Comparison of ENCODE assay signal across 17 cellular contexts in genomic region chr14:68461086-68461485, GRCh38.
DNase-seq lines count a peak whose midpoint lies in the region; ATAC-seq and TF ChIP-seq lines count a peak whose summit lies in the region.
"Had no signal": no experiment of that assay in that cellular context is flagged by ENCODE, and none has a peak within 500 bp of the region (broad histone marks: within the 10 kb centered on the region; RNA-seq: fewer than 3 reads in every experiment).

No MANE protein-coding gene starts in this region.

- TF ChIP-seq CTCF in MCF 10A (IDR thresholded peaks at IDR 0.05; ENCODE audit: unreplicated experiment) (no peak), mammary epithelial cell (conservative IDR thresholded peaks at IDR 0.05 in 1 of 2, IDR thresholded peaks at IDR 0.05 in 1 of 2; ENCODE audit: extremely low read depth in 1 of 2, insufficient read depth in 1 of 2, low read depth in 1 of 2, low read length in 2 of 2) (no peak)

- H3K4me3 Mint-ChIP-seq in MCF 10A (ENCODE audit: unreplicated experiment): no peak overlapping the region
- H3K4me3 Mint-ChIP-seq: CD4-positive, alpha-beta memory T cell had no signal

- intact Hi-C loops in MCF 10A (cut with micrococcal nuclease): no loop called here
- intact Hi-C loops in mammary epithelial cell (cut with micrococcal nuclease): loop anchor here (5.0 kb wide), 1 partner anchor 209 kb away; no protein-coding TSS in a partner anchor

- in situ Hi-C loops in mammary epithelial cell (cut with MboI; ENCODE audit: low sequenced_read_pairs in 2 of 2): no loop called here

- no peak overlapping the region for H3K4me2 ChIP-seq in mammary epithelial cell (ENCODE audit: insufficient read depth, low read depth, low read length)
- H3K4me2 ChIP-seq: SK-N-SH had no signal

- peaks cover 2% of the 10 kb centered on the region for H3K9me3 Mint-ChIP-seq in MCF 10A (ENCODE audit: unreplicated experiment)
- H3K9me3 Mint-ChIP-seq: CD4-positive, alpha-beta memory T cell had no signal

- H3K9ac ChIP-seq in mammary epithelial cell (ENCODE audit: insufficient read depth, low read length) (no peak overlapping the region), skeletal muscle tissue (ENCODE audit: low read depth in 1 of 3, low read length in 3 of 3) (no peak overlapping the region)
- H3K9ac ChIP-seq: SK-N-SH had no signal

- no peaks in the 10 kb centered on the region for H4K20me1 ChIP-seq in mammary epithelial cell (ENCODE audit: insufficient read depth, low read length)

- dilution Hi-C loops in mammary epithelial cell (cut with HindIII; ENCODE audit: low sequenced_read_pairs): no loop called here

- DNase-seq in MCF 10A (ENCODE audit: unreplicated experiment) (no peak), mammary epithelial cell (no peak), myocyte (ENCODE audit: low read depth) (peak; percentile 64), AG08396 (ENCODE audit: low spot score) (no peak)
- DNase-seq in stimulated activated CD4-positive, alpha-beta T cell treated with anti-CD3 and anti-CD28 coated beads, Interleukin-1b, Interleukin-23, amount 100 ng/mL, for 48 hours: no peak
- DNase-seq: Calu3; CD4-positive, alpha-beta memory T cell; NCI-H1417 treated with DMSO at 0.1 percent for 48 hours; NCI-H1930; OCI-M1; SK-N-SH had no signal

- H3K27me3 Mint-ChIP-seq in MCF 10A (ENCODE audit: insufficient read depth, unreplicated experiment): no peaks in the 10 kb centered on the region
- H3K27me3 Mint-ChIP-seq: CD4-positive, alpha-beta memory T cell had no signal

- peak overlapping the region; percentile 89 for H3K27ac Mint-ChIP-seq in MCF 10A (ENCODE audit: low read depth, unreplicated experiment)
- H3K27ac Mint-ChIP-seq: CD4-positive, alpha-beta memory T cell had no signal

- POLR2A ChIA-PET in MCF 10A (lab: Yijun Ruan, JAX): interaction anchor here (0.6 to 1.9 kb wide), 3 partner anchors 60 to 379 kb away, joined by 3 to 6 read pairs (median 3); no protein-coding TSS in a partner anchor

- H3K27ac ChIP-seq in mammary epithelial cell (ENCODE audit: insufficient read depth, low read depth, low read length): no peak overlapping the region
- H3K27ac ChIP-seq in skeletal muscle tissue (ENCODE audit: low read depth, low read length): peak overlapping the region; percentile 68
- H3K27ac ChIP-seq: 22Rv1 had no signal

- no peak overlapping the region for H2AFZ ChIP-seq in mammary epithelial cell (ENCODE audit: low read depth, low read length)

- CTCF ChIA-PET in MCF 10A (lab: Yijun Ruan, JAX) (interaction anchor here (0.6 kb wide), 2 partner anchors 8 to 1016 kb away, joined by 3 to 5 read pairs; no protein-coding TSS in a partner anchor), mammary epithelial cell (lab: Charles Lee; ENCODE audit: low non-redundant PET) (no interaction called here)

- H3K4me1 ChIP-seq in mammary epithelial cell (ENCODE audit: insufficient read depth, low read length) (peaks cover 51% of the 10 kb centered on the region), skeletal muscle tissue (ENCODE audit: control insufficient read depth in 3 of 3, insufficient read depth in 3 of 3, low read length in 3 of 3) (peaks cover 24 to 34% (median 25%) of the 10 kb centered on the region in 3 donors)
- H3K4me1 ChIP-seq: HAP-1 had no signal

- WGBS in mammary epithelial cell (ENCODE audit: low coverage, missing lambda C conversion rate): 85% methylated on average over 4 of the region's 4 CpGs

- H3K9me3 ChIP-seq in mammary epithelial cell (replicated peaks; ENCODE audit: insufficient read depth, low read length) (no peaks in the 10 kb centered on the region), skeletal muscle tissue (ENCODE audit: control insufficient read depth in 3 of 3, low read length in 3 of 3) (no peaks in the 10 kb centered on the region)
- H3K9me3 ChIP-seq: HAP-1, SK-N-SH had no signal

- ATAC-seq in HG03280 (IDR thresholded peaks at IDR 0.05; ENCODE audit: unreplicated experiment): no peak
- ATAC-seq in GM19023 (IDR thresholded peaks at IDR 0.05; ENCODE audit: unreplicated experiment): no peak
- ATAC-seq: K562 had no signal

- H3K27me3 ChIP-seq in mammary epithelial cell (ENCODE audit: insufficient read depth, low read length): no peaks in the 10 kb centered on the region
- no peaks in the 10 kb centered on the region for H3K27me3 ChIP-seq in skeletal muscle tissue (ENCODE audit: control insufficient read depth in 3 of 3, insufficient read depth in 3 of 3, low read length in 3 of 3)

- no peaks in the 10 kb centered on the region for H3K36me3 ChIP-seq in mammary epithelial cell (ENCODE audit: insufficient read depth, low read length)
- H3K36me3 ChIP-seq in skeletal muscle tissue (ENCODE audit: control insufficient read depth in 3 of 3, insufficient read depth in 3 of 3, low read length in 3 of 3): no peaks in the 10 kb centered on the region
- H3K36me3 ChIP-seq: HAP-1 had no signal

- peaks cover 49% of the 10 kb centered on the region for H3K4me1 Mint-ChIP-seq in MCF 10A (ENCODE audit: insufficient read depth, unreplicated experiment)

- peaks cover 5% of the 10 kb centered on the region for H3K36me3 Mint-ChIP-seq in MCF 10A (ENCODE audit: insufficient read depth, unreplicated experiment)
- H3K36me3 Mint-ChIP-seq: CD4-positive, alpha-beta memory T cell had no signal

- H3K4me3 ChIP-seq in mammary epithelial cell (replicated peaks in 1 of 3; ENCODE audit: insufficient read depth in 1 of 3, low read depth in 2 of 3, low read length in 3 of 3) (no peak overlapping the region), skeletal muscle tissue (ENCODE audit: low read length in 3 of 3) (no peak overlapping the region)
- H3K4me3 ChIP-seq: HAP-1, K562 had no signal

- no peaks in the 10 kb centered on the region for H3K79me2 ChIP-seq in mammary epithelial cell (ENCODE audit: insufficient read depth, low read length)

- BruUV-seq in MCF 10A (replicated peaks; lab: Mats Ljungman, UMichigan) (no TSS peak), mammary epithelial cell (replicated peaks; lab: Mats Ljungman, UMichigan) (no TSS peak)
